In genomic region chr22:43955040-43955882, GRCh38 we compare ENCODE assay signal across 2 cellular contexts.
TF ChIP-seq lines count a peak whose summit lies in the region.

Gene SAMM50 (plus strand): TSS chr22:43955442. CDS start chr22:43955578, 136 bp downstream.

TF ChIP-seq in HCT116, 20 proteins besides CTCF, POLR2A, EP300 and RAD21 (continued from another document):
- TF ChIP-seq ZBTB33 (IDR thresholded peaks at IDR 0.05; ENCODE audit: extremely low read depth, insufficient replicate concordance, low read length) (no peak), REST (IDR thresholded peaks at IDR 0.05; ENCODE audit: low read depth) (no peak), ATF3 (IDR thresholded peaks at IDR 0.05) (no peak), EZH2phosphoT487 (IDR thresholded peaks at IDR 0.05; ENCODE audit: borderline replicate concordance) (no peak), SRF (IDR thresholded peaks at IDR 0.05; ENCODE audit: low read depth) (no peak), SP1 (IDR thresholded peaks at IDR 0.05; ENCODE audit: low read depth) (peak; percentile 79), ELF1 (IDR thresholded peaks at IDR 0.05; ENCODE audit: borderline replicate concordance, low read depth) (peak; percentile 42; the same call in 1 of the 2 replicates), TCF7L2 (IDR thresholded peaks at IDR 0.05; ENCODE audit: borderline replicate concordance, extremely low read depth, insufficient read depth, insufficient read length) (no peak), EGR1 (IDR thresholded peaks at IDR 0.05; ENCODE audit: low read depth) (peak; percentile 52), CEBPB (IDR thresholded peaks at IDR 0.05; ENCODE audit: low read depth) (no peak), YY1 (IDR thresholded peaks at IDR 0.05; ENCODE audit: extremely low read depth, insufficient replicate concordance, low read depth, low read length) (peak; percentile 97), ZNF274 (IDR thresholded peaks at IDR 0.05; ENCODE audit: low read depth, low read length) (no peak)

TF ChIP-seq in SK-N-SH, 30 proteins besides CTCF, POLR2A, EP300 and RAD21 (continued from another document):
- TF ChIP-seq REST (IDR thresholded peaks at IDR 0.05; ENCODE audit: low read depth, low read length) (no peak), FOXJ3 (CRISPR knock-in tag; IDR thresholded peaks at IDR 0.05) (no peak), FOXM1 (IDR thresholded peaks at IDR 0.05; ENCODE audit: low read depth) (no peak), GABPA (IDR thresholded peaks at IDR 0.05; ENCODE audit: low read depth) (peak; percentile 97), ZBTB33 (IDR thresholded peaks at IDR 0.05; ENCODE audit: borderline replicate concordance, low read depth) (0 out of 2 replicates have a peak, but pooled peaks have one; percentile 32), RXRA (IDR thresholded peaks at IDR 0.05; ENCODE audit: borderline replicate concordance, low read depth) (no peak), NFIC (IDR thresholded peaks at IDR 0.05; ENCODE audit: borderline replicate concordance) (no peak), GATA2 (CRISPR knock-in tag; IDR thresholded peaks at IDR 0.05) (no peak), USF1 (IDR thresholded peaks at IDR 0.05; ENCODE audit: borderline replicate concordance, low read depth) (peak; percentile 67; the same call in 1 of the 2 replicates), RCOR1 (IDR thresholded peaks at IDR 0.05; ENCODE audit: low read length) (no peak), TAF1 (IDR thresholded peaks at IDR 0.05; ENCODE audit: borderline replicate concordance, low read depth, low read length) (peak; percentile 70; the same call in 1 of the 2 replicates), MXI1 (IDR thresholded peaks at IDR 0.05; ENCODE audit: low read depth, low read length) (peak; percentile 95), CHD2 (IDR thresholded peaks at IDR 0.05; ENCODE audit: low read length, partially characterized antibody) (peak; percentile 95), YY1 (IDR thresholded peaks at IDR 0.05; ENCODE audit: low read depth) (peak; percentile 98), POLR2AphosphoS5 (IDR thresholded peaks at IDR 0.05; ENCODE audit: low read depth, low read length) (peak; percentile 91), EZH2phosphoT487 (IDR thresholded peaks at IDR 0.05; ENCODE audit: borderline replicate concordance, low read depth) (no peak), ELF1 (IDR thresholded peaks at IDR 0.05) (peak; percentile 71), FOSL2 (IDR thresholded peaks at IDR 0.05; ENCODE audit: borderline replicate concordance, low read depth) (no peak), SIN3A (IDR thresholded peaks at IDR 0.05; ENCODE audit: borderline replicate concordance, low read depth, low read length) (peak; percentile 57; the same call in 1 of the 2 replicates), TEAD4 (IDR thresholded peaks at IDR 0.05; ENCODE audit: borderline replicate concordance, insufficient read depth) (no peak), RFX5 (IDR thresholded peaks at IDR 0.05; ENCODE audit: low read length) (no peak), SMC3 (IDR thresholded peaks at IDR 0.05; ENCODE audit: low read depth, low read length) (no peak), TCF12 (IDR thresholded peaks at IDR 0.05) (no peak; the same call in 1 of the 2 replicates), MEF2A (IDR thresholded peaks at IDR 0.05; ENCODE audit: borderline replicate concordance, low read depth) (no peak)
